In the genomic region with DNA sequence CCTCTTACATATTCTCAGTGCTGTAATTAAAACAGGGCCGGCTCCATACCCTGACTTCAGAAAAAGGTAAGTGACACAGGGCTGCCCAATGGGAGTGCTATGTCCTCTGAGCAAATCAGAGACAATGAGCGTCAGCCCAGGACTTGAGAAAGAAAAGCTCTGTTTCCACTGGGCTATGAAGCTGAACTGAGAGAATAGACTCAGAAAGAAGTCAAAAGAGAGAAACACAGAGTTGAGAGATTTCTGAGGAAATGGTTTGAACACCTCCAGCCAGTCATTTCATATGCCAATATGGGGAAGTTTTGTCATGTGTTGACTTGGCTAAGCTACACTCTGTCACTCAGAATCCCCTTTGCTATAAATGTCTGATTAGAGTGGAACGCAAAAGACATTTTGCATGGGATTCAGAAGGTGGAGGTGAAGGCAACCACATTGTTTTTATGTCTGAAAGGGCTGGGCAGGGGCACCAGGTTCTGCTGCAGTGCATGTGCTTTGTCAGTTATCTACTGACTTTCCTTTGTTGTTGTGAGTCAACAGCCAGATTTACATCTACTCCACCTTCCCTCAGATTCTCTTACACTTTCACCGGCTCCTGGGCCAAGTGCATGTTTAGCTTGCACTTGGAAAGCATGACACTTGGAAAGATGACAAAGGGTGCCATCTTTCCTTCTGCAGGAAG, we compare ENCODE assay signal across 9 cellular contexts.
A peak's percentile ranks its signal among the peaks of the same experiment; 100 is the strongest.
DNase-seq lines count a peak whose midpoint lies in the region; ATAC-seq, FAIRE-seq and TF ChIP-seq lines count a peak whose summit lies in the region.
"Had no signal": no experiment of that assay in that cellular context is flagged by ENCODE, and none has a peak within 500 bp of the region (broad histone marks: within the 10 kb centered on the region; RNA-seq: fewer than 3 reads in every experiment).

No MANE protein-coding gene starts in this region.

- peak overlapping the region; percentile 85 for H3K27ac Mint-ChIP-seq in T-helper 2 cell treated with Interferon-gamma antibody and Interleukin-4, amounts not matched to agents 5 μg/mL and 100 μg/mL, for 36 hours
- H3K27ac Mint-ChIP-seq in osteocyte (ENCODE audit: unreplicated experiment) = no peak overlapping the region

- no peak overlapping the region for H3K4me2 ChIP-seq in parathyroid adenoma (ENCODE audit: low read length)
- H3K4me2 ChIP-seq: smooth muscle cell had no signal

- peaks cover 72% of the 10 kb centered on the region for H3K4me1 Mint-ChIP-seq in T-helper 2 cell treated with Interferon-gamma antibody and Interleukin-4, amounts not matched to agents 5 μg/mL and 100 μg/mL, for 36 hours (ENCODE audit: low read depth)
- H3K4me1 Mint-ChIP-seq in osteocyte (ENCODE audit: unreplicated experiment) = peaks cover 16% of the 10 kb centered on the region

- no peaks in the 10 kb centered on the region for H3K36me3 ChIP-seq in parathyroid adenoma (ENCODE audit: control insufficient read depth, insufficient read depth, low read length)
- H3K36me3 ChIP-seq: brain microvascular endothelial cell had no signal

- H3K79me2 ChIP-seq in parathyroid adenoma = no peaks in the 10 kb centered on the region

- peak; percentile 53 for DNase-seq in T-helper 2 cell treated with Interferon-gamma antibody and Interleukin-4, amounts not matched to agents 5 μg/mL and 100 μg/mL, for 36 hours (ENCODE audit: low spot score)
- DNase-seq in GM12892 (ENCODE audit: insufficient read length) = no peak
- no peak for DNase-seq in osteocyte (ENCODE audit: extremely low spot score, unreplicated experiment)
- DNase-seq in DMS 273 treated with DMSO at 0.1 percent for 48 hours (lab: John Stamatoyannopoulos, UW) = no peak
- DNase-seq: brain microvascular endothelial cell had no signal

- peak overlapping the region; percentile 33 for H2AFZ ChIP-seq in parathyroid adenoma

- ATAC-seq in GM18868 (IDR thresholded peaks at IDR 0.05; ENCODE audit: unreplicated experiment) = peak; percentile 52
- peak; percentile 59 for ATAC-seq in HG02610 (IDR thresholded peaks at IDR 0.05; ENCODE audit: unreplicated experiment)

- TF ChIP-seq CTCF in parathyroid adenoma (IDR thresholded peaks at IDR 0.05) = no peak
- TF ChIP-seq CTCF in osteocyte (IDR thresholded peaks at IDR 0.05) = no peak

- H3K27me3 ChIP-seq in parathyroid adenoma (ENCODE audit: control insufficient read depth, insufficient read depth, low read length) = no peaks in the 10 kb centered on the region
- H3K27me3 ChIP-seq: brain microvascular endothelial cell had no signal

- H3K27me3 Mint-ChIP-seq in T-helper 2 cell treated with Interferon-gamma antibody and Interleukin-4, amounts not matched to agents 5 μg/mL and 100 μg/mL, for 36 hours (ENCODE audit: low read depth) = no peaks in the 10 kb centered on the region
- no peaks in the 10 kb centered on the region for H3K27me3 Mint-ChIP-seq in osteocyte (ENCODE audit: unreplicated experiment)

- H3K36me3 Mint-ChIP-seq in T-helper 2 cell treated with Interferon-gamma antibody and Interleukin-4, amounts not matched to agents 5 μg/mL and 100 μg/mL, for 36 hours (ENCODE audit: low read depth) = peaks cover 53% of the 10 kb centered on the region
- no peaks in the 10 kb centered on the region for H3K36me3 Mint-ChIP-seq in osteocyte (ENCODE audit: unreplicated experiment)

- H3K4me3 Mint-ChIP-seq in T-helper 2 cell treated with Interferon-gamma antibody and Interleukin-4, amounts not matched to agents 5 μg/mL and 100 μg/mL, for 36 hours = peak overlapping the region; percentile 21
- H3K4me3 Mint-ChIP-seq in osteocyte (ENCODE audit: unreplicated experiment) = no peak overlapping the region

- no peaks in the 10 kb centered on the region for H3K9me3 ChIP-seq in parathyroid adenoma (ENCODE audit: control insufficient read depth, low read length)

- H3K27ac ChIP-seq in parathyroid adenoma = no peak overlapping the region

- H3K4me3 ChIP-seq in parathyroid adenoma (ENCODE audit: low read depth, low read length) = no peak overlapping the region
- H3K4me3 ChIP-seq: smooth muscle cell had no signal

- no peak for TF ChIP-seq POLR2A in GM12892 (IDR thresholded peaks at IDR 0.05; ENCODE audit: low read depth, low read length)

- peaks cover 32% of the 10 kb centered on the region for H3K9me3 Mint-ChIP-seq in T-helper 2 cell treated with Interferon-gamma antibody and Interleukin-4, amounts not matched to agents 5 μg/mL and 100 μg/mL, for 36 hours
- peaks cover 4% of the 10 kb centered on the region for H3K9me3 Mint-ChIP-seq in osteocyte (ENCODE audit: unreplicated experiment)

- no peaks in the 10 kb centered on the region for H3K4me1 ChIP-seq in parathyroid adenoma

- no peak overlapping the region for H3K9ac ChIP-seq in parathyroid adenoma

- no peak for FAIRE-seq in GM12892 (lab: Jason Lieb, UNC)
